ENCODE assay signal across 8 cellular contexts in genomic region chr9:129414377-129415021, GRCh38.
DNase-seq lines count a peak whose midpoint lies in the region; ATAC-seq and TF ChIP-seq lines count a peak whose summit lies in the region.

No MANE protein-coding gene starts in this region.

- no peaks in the 10 kb centered on the region for H3K79me2 ChIP-seq in PC-9 (ENCODE audit: low read depth)

- BruUV-seq in PC-9 (replicated peaks; lab: Mats Ljungman, UMichigan) = no TSS peak

- peak overlapping the region; percentile 80 for H3K27ac ChIP-seq in PC-9
- H3K27ac ChIP-seq in iPS-20b (ENCODE audit: low read length) = peak overlapping the region; percentile 88
- H3K27ac ChIP-seq in spleen = peak overlapping the region; percentile 95 to 100 (median 98)

- H3K4me2 ChIP-seq in PC-9 = peak overlapping the region; percentile 97

- WGBS in spleen, 5 donors = 57 to 63% (median 58%) methylated on average over 32 of the region's 32 CpGs

- in situ Hi-C loops in astrocyte of the spinal cord (cut with HindIII; ENCODE audit: low sequenced_read_pairs) = no loop called here

- DNase-seq in ELR (ENCODE audit: low read depth) (peak; percentile 48), PC-9 (no peak), astrocyte of the spinal cord (ENCODE audit: low read depth, low spot score) (peak; percentile 46), spleen (peak; percentile 87), GM10248 (ENCODE audit: extremely low spot score) (no peak)

- H3K27me3 ChIP-seq in PC-9 (ENCODE audit: insufficient read depth, low read depth) (no peaks in the 10 kb centered on the region), iPS-20b (ENCODE audit: insufficient read depth, low read length) (peaks cover 4% of the 10 kb centered on the region; the same call in 1 of the 2 replicates), spleen (replicated peaks in 1 of 7) (no peaks in the 10 kb centered on the region)

- TF ChIP-seq CTCF in PC-9 (conservative IDR thresholded peaks at IDR 0.05) (no peak), astrocyte of the spinal cord (IDR thresholded peaks at IDR 0.05; ENCODE audit: low read depth, low read length) (no peak), spleen (IDR thresholded peaks at IDR 0.05 in 8 of 11, conservative IDR thresholded peaks at IDR 0.05 in 3 of 11) (no peak), GM10248 (IDR thresholded peaks at IDR 0.05; ENCODE audit: control extremely low read depth, extremely low read depth, low read depth, missing control alignments) (no peak)

- H3K4me1 ChIP-seq in PC-9 (replicated peaks; ENCODE audit: insufficient read depth) = peaks cover 24% of the 10 kb centered on the region
- peaks cover 15% of the 10 kb centered on the region; the same call in 1 of the 2 replicates for H3K4me1 ChIP-seq in iPS-20b (ENCODE audit: insufficient read depth, low read length)
- H3K4me1 ChIP-seq in spleen = peaks cover 17 to 50% (median 33%) of the 10 kb centered on the region in 6 donors

- H3K9me3 ChIP-seq in PC-9 (ENCODE audit: insufficient read depth, low read depth) (no peaks in the 10 kb centered on the region), iPS-20b (ENCODE audit: insufficient read depth, low read depth, low read length) (no peaks in the 10 kb centered on the region), spleen (no peaks in the 10 kb centered on the region)

- CTCF ChIA-PET in PC-9 (lab: Charles Lee) = interaction anchor here (0.6 kb wide), 1 partner anchor 311 kb away, joined by 5 read pairs; no protein-coding TSS in a partner anchor
- CTCF ChIA-PET in GM10248 (lab: Yijun Ruan, JAX) = no interaction called here

- no peaks in the 10 kb centered on the region for H3K9me2 ChIP-seq in PC-9 (ENCODE audit: insufficient read depth)

- H3K4me3 ChIP-seq in PC-9 = peak overlapping the region; percentile 77
- no peak overlapping the region for H3K4me3 ChIP-seq in astrocyte of the spinal cord (ENCODE audit: low read depth, low read length)
- peak overlapping the region; percentile 63; the same call in 1 of the 2 replicates for H3K4me3 ChIP-seq in iPS-20b (ENCODE audit: low read length)
- peak overlapping the region in 6 of 8 donors; percentile 33 to 69 (median 54) for H3K4me3 ChIP-seq in spleen

- TF ChIP-seq POLR2A in spleen (IDR thresholded peaks at IDR 0.05) = no peak

- H2AFZ ChIP-seq in PC-9 = peak overlapping the region; percentile 83

- ATAC-seq in HG03457 (IDR thresholded peaks at IDR 0.05; ENCODE audit: unreplicated experiment) (no peak), GM18861 (IDR thresholded peaks at IDR 0.05; ENCODE audit: unreplicated experiment) (no peak)

- no peaks in the 10 kb centered on the region for H4K20me1 ChIP-seq in PC-9 (ENCODE audit: insufficient read depth)

- intact Hi-C loops in PC-9 (cut with micrococcal nuclease; ENCODE audit: unreplicated experiment) = loop anchor here (10.0 kb wide), 1 partner anchor 50 kb away; no protein-coding TSS in a partner anchor
- intact Hi-C loops in spleen (cut with DNase I; ENCODE audit: low total_unique reads) = no loop called here

- peaks cover 24% of the 10 kb centered on the region; the same call in 1 of the 2 replicates for H3F3A ChIP-seq in PC-9 (ENCODE audit: insufficient read depth, low read depth)

- POLR2A ChIA-PET in PC-9 (lab: Charles Lee; ENCODE audit: unreplicated experiment) (no interaction called here), GM10248 (lab: Yijun Ruan, JAX) (no interaction called here)

- H3K36me3 ChIP-seq in PC-9 (ENCODE audit: low read depth) = no peaks in the 10 kb centered on the region
- H3K36me3 ChIP-seq in iPS-20b (ENCODE audit: insufficient read depth, low read depth, low read length) = no peaks in the 10 kb centered on the region
- H3K36me3 ChIP-seq in spleen = no peaks in the 10 kb centered on the region

- peak overlapping the region; percentile 88; the same call in 1 of the 2 replicates for H3K9ac ChIP-seq in iPS-20b (ENCODE audit: low read depth, low read length)

Comparison
In these comparisons a context has a peak if more than half of its experiments do, and no peak if none do; other contexts are left out.
1. DNase-seq: peak in ELR (single experiment), astrocyte of the spinal cord (single experiment) and spleen (single experiment); none in PC-9 (0 of 2) and GM10248 (single experiment).
2. Peak in every context shown above with its lines, with median percentiles within 50 percentile points of each other: H3K27ac ChIP-seq.